23 cellular contexts compared by ENCODE assay signal in the genomic region with DNA sequence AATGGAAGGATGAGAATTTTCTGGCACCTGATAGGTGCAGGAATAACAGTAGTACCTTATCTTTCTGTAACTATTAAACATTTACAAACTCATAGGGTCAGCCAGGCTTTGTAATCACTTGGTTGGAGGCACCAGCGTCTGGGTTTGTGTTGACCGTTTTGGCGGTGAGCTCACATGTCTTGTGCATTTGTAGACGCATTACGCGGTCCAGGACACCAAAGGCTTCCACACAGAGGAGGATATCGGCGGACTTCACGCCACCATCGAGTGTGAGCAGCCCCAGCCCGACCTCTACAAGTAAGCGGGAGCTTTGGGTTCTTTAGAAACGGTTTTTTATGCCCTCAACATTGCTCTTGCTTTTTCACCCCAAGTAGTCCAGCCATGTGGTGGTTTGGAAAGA.
"Had no signal": no experiment of that assay in that cellular context is flagged by ENCODE, and none has a peak within 500 bp of the region (broad histone marks: within the 10 kb centered on the region; RNA-seq: fewer than 3 reads in every experiment).

No MANE protein-coding gene starts in this region.

- H3K9me3 ChIP-seq: heart left ventricle, lower lobe of right lung, pancreas, prostate gland, right lobe of liver, spleen, testis, tibial nerve, upper lobe of right lung had no signal

- H3K27ac ChIP-seq: heart left ventricle, lower lobe of right lung, neural progenitor cell, pancreas, prostate gland, right lobe of liver, spleen, testis, tibial nerve, upper lobe of right lung had no signal

- H3K4me1 Mint-ChIP-seq: memory B cell; neural progenitor cell; stimulated activated memory B cell treated with anti-CD40 and anti-IgM and Interleukin-4, amounts not matched to agents 10 μg/mL and 1 μg/mL and 100 μg/mL, for 72 hours had no signal

- H3K27me3 Mint-ChIP-seq: dendritic cell treated with granulocyte-macrophage colony-stimulating factor and Interleukin-4, amounts not matched to agents 40 ng/mL and 50 ng/mL, for 4 days; memory B cell; natural killer cell treated with Interleukin-12 subunit alpha and Interleukin-12 subunit beta and Interleukin-15 and Interleukin-18, amount 100 ng/mL, for 72 hours; stimulated activated memory B cell treated with anti-CD40 and anti-IgM and Interleukin-4, amounts not matched to agents 10 μg/mL and 1 μg/mL and 100 μg/mL, for 72 hours; stimulated activated naive CD8-positive, alpha-beta T cell treated with anti-CD3 and anti-CD28 coated beads, Interleukin-15, Interleukin-2, amounts not matched to agents 100 ng/mL and 50 ng/mL, for 24 hours had no signal

- H3K27me3 ChIP-seq: heart left ventricle, neural progenitor cell, pancreas, right lobe of liver, spleen, testis, tibial nerve, upper lobe of right lung had no signal

- ATAC-seq: left lobe of liver; lower lobe of right lung; natural killer cell treated with Interleukin-12 subunit alpha and Interleukin-12 subunit beta and Interleukin-15 and Interleukin-18, amount 100 ng/mL, for 72 hours; pancreas; right lobe of liver; stimulated activated memory B cell treated with anti-CD40 and anti-IgM and Interleukin-4, amounts not matched to agents 10 μg/mL and 1 μg/mL and 100 μg/mL, for 72 hours; upper lobe of right lung had no signal

- H3K4me3 ChIP-seq: heart left ventricle, lower lobe of right lung, neural progenitor cell, pancreas, prostate gland, right lobe of liver, spleen, testis, tibial nerve, upper lobe of right lung had no signal

- H3K36me3 Mint-ChIP-seq: natural killer cell treated with Interleukin-12 subunit alpha and Interleukin-12 subunit beta and Interleukin-15 and Interleukin-18, amount 100 ng/mL, for 72 hours had no signal

- H3K4me1 ChIP-seq: lower lobe of right lung, neural progenitor cell, pancreas, prostate gland, right lobe of liver, spleen, testis, tibial nerve, upper lobe of right lung had no signal

- H3K9me3 Mint-ChIP-seq: dendritic cell treated with granulocyte-macrophage colony-stimulating factor and Interleukin-4, amounts not matched to agents 40 ng/mL and 50 ng/mL, for 4 days; memory B cell; natural killer cell treated with Interleukin-12 subunit alpha and Interleukin-12 subunit beta and Interleukin-15 and Interleukin-18, amount 100 ng/mL, for 72 hours; stimulated activated naive CD8-positive, alpha-beta T cell treated with anti-CD3 and anti-CD28 coated beads, Interleukin-15, Interleukin-2, amounts not matched to agents 100 ng/mL and 50 ng/mL, for 24 hours had no signal

- DNase-seq: foreskin melanocyte; hippocampal formation; lower lobe of right lung; midbrain; nucleus accumbens; pancreas; right lobe of liver; spleen; stimulated activated CD4-positive, alpha-beta T cell treated with anti-CD3 and anti-CD28 coated beads, Interleukin-15, amount 100 ng/mL, for 24 hours; stimulated activated CD4-positive, alpha-beta T cell treated with anti-CD3 and anti-CD28 coated beads, Interleukin-1b, Interleukin-23, amount 100 ng/mL, for 48 hours; stimulated activated CD4-positive, alpha-beta T cell treated with anti-CD3 and anti-CD28 coated beads, Interleukin-4, amount 100 ng/mL, for 24 hours; testis; upper lobe of right lung had no signal

- H3K27ac Mint-ChIP-seq: dendritic cell treated with granulocyte-macrophage colony-stimulating factor and Interleukin-4, amounts not matched to agents 40 ng/mL and 50 ng/mL, for 4 days; memory B cell; natural killer cell treated with Interleukin-12 subunit alpha and Interleukin-12 subunit beta and Interleukin-15 and Interleukin-18, amount 100 ng/mL, for 72 hours; neural progenitor cell; stimulated activated memory B cell treated with anti-CD40 and anti-IgM and Interleukin-4, amounts not matched to agents 10 μg/mL and 1 μg/mL and 100 μg/mL, for 72 hours; stimulated activated naive CD8-positive, alpha-beta T cell treated with anti-CD3 and anti-CD28 coated beads, Interleukin-15, Interleukin-2, amounts not matched to agents 100 ng/mL and 50 ng/mL, for 24 hours had no signal

- H3K4me3 Mint-ChIP-seq: dendritic cell treated with granulocyte-macrophage colony-stimulating factor and Interleukin-4, amounts not matched to agents 40 ng/mL and 50 ng/mL, for 4 days; memory B cell; natural killer cell treated with Interleukin-12 subunit alpha and Interleukin-12 subunit beta and Interleukin-15 and Interleukin-18, amount 100 ng/mL, for 72 hours; neural progenitor cell; stimulated activated memory B cell treated with anti-CD40 and anti-IgM and Interleukin-4, amounts not matched to agents 10 μg/mL and 1 μg/mL and 100 μg/mL, for 72 hours; stimulated activated naive CD8-positive, alpha-beta T cell treated with anti-CD3 and anti-CD28 coated beads, Interleukin-15, Interleukin-2, amounts not matched to agents 100 ng/mL and 50 ng/mL, for 24 hours had no signal
